In genomic region chr2:132615329-132616085, GRCh38 we compare ENCODE assay signal across 20 cellular contexts. TPM values are rescaled to one million over a fixed set of nuclear protein-coding genes. Genes with fewer than 3 reads are reported as not detected.
"Had no signal": no experiment of that assay in that cellular context is flagged by ENCODE, and none has a peak within 500 bp of the region (broad histone marks: within the 10 kb centered on the region; RNA-seq: fewer than 3 reads in every experiment).

No MANE protein-coding gene starts in this region.

- ATAC-seq: activated CD8-positive, alpha-beta T cell treated with anti-CD3 and anti-CD28 coated beads, Interleukin-2, amount 10 ng/mL, durations not matched to agents 7 days and 5 days; natural killer cell; right lobe of liver had no signal

- H3K27me3 ChIP-seq: esophagus muscularis mucosa, right lobe of liver, tibial artery had no signal

- H3K27ac Mint-ChIP-seq: activated CD4-positive, alpha-beta T cell treated with anti-CD3 and anti-CD28 coated beads, Interleukin-2, amount 10 ng/mL, durations not matched to agents 7 days and 5 days; activated CD8-positive, alpha-beta T cell treated with anti-CD3 and anti-CD28 coated beads, Interleukin-2, amount 10 ng/mL, durations not matched to agents 7 days and 5 days; activated naive CD4-positive, alpha-beta T cell treated with anti-CD3 and anti-CD28 coated beads, Interleukin-2, amount 50 U/mL, for 24 hours; natural killer cell; stimulated activated naive CD8-positive, alpha-beta T cell treated with anti-CD3 and anti-CD28 coated beads, Interleukin-15, Interleukin-2, amounts not matched to agents 100 ng/mL and 50 ng/mL, for 24 hours had no signal

- DNase-seq: activated CD4-positive, alpha-beta T cell treated with anti-CD3 and anti-CD28 coated beads, Interleukin-2, amount 10 ng/mL, durations not matched to agents 7 days and 5 days; activated CD4-positive, CD25-positive, alpha-beta regulatory T cell treated with anti-CD3 and anti-CD28 coated beads, Interleukin-2, amount 50 U/mL, for 72 hours; activated CD8-positive, alpha-beta T cell treated with anti-CD3 and anti-CD28 coated beads, Interleukin-2, amount 10 ng/mL, durations not matched to agents 7 days and 5 days; activated gamma-delta T cell treated with Interleukin-2 at 50 U/mL for 16 hours; aorta; central memory CD4-positive, alpha-beta T cell; effector memory CD4-positive, alpha-beta T cell; hippocampal formation; midbrain; natural killer cell; right lobe of liver; stimulated activated CD4-positive, alpha-beta T cell treated with anti-CD3 and anti-CD28 coated beads, Interleukin-1b, Interleukin-23, amount 100 ng/mL, for 48 hours; substantia nigra; tibial artery had no signal

- H3K9me3 Mint-ChIP-seq: activated CD4-positive, alpha-beta T cell treated with anti-CD3 and anti-CD28 coated beads, Interleukin-2, amount 10 ng/mL, durations not matched to agents 7 days and 5 days; activated naive CD4-positive, alpha-beta T cell treated with anti-CD3 and anti-CD28 coated beads, Interleukin-2, amount 50 U/mL, for 24 hours; brain; stimulated activated naive CD8-positive, alpha-beta T cell treated with anti-CD3 and anti-CD28 coated beads, Interleukin-15, Interleukin-2, amounts not matched to agents 100 ng/mL and 50 ng/mL, for 24 hours had no signal

- H3K36me3 Mint-ChIP-seq: activated naive CD4-positive, alpha-beta T cell treated with anti-CD3 and anti-CD28 coated beads, Interleukin-2, amount 50 U/mL, for 24 hours; brain; natural killer cell had no signal

- H3K4me1 Mint-ChIP-seq: activated CD4-positive, alpha-beta T cell treated with anti-CD3 and anti-CD28 coated beads, Interleukin-2, amount 10 ng/mL, durations not matched to agents 7 days and 5 days; activated naive CD4-positive, alpha-beta T cell treated with anti-CD3 and anti-CD28 coated beads, Interleukin-2, amount 50 U/mL, for 24 hours; natural killer cell had no signal

- H3K27me3 Mint-ChIP-seq: activated CD4-positive, alpha-beta T cell treated with anti-CD3 and anti-CD28 coated beads, Interleukin-2, amount 10 ng/mL, durations not matched to agents 7 days and 5 days; brain; stimulated activated naive CD8-positive, alpha-beta T cell treated with anti-CD3 and anti-CD28 coated beads, Interleukin-15, Interleukin-2, amounts not matched to agents 100 ng/mL and 50 ng/mL, for 24 hours had no signal

- H3K4me1 ChIP-seq: esophagus muscularis mucosa, tibial artery had no signal

- H3K4me3 ChIP-seq: esophagus muscularis mucosa, right lobe of liver, skin epidermis, tibial artery had no signal

- H3K36me3 ChIP-seq: esophagus muscularis mucosa, right lobe of liver, tibial artery had no signal

- H3K9me3 ChIP-seq: esophagus muscularis mucosa, right lobe of liver, tibial artery had no signal

- H3K27ac ChIP-seq: esophagus muscularis mucosa, right lobe of liver, skin epidermis, tibial artery had no signal

- H3K4me3 Mint-ChIP-seq: activated CD4-positive, alpha-beta T cell treated with anti-CD3 and anti-CD28 coated beads, Interleukin-2, amount 10 ng/mL, durations not matched to agents 7 days and 5 days; activated CD8-positive, alpha-beta T cell treated with anti-CD3 and anti-CD28 coated beads, Interleukin-2, amount 10 ng/mL, durations not matched to agents 7 days and 5 days; activated naive CD4-positive, alpha-beta T cell treated with anti-CD3 and anti-CD28 coated beads, Interleukin-2, amount 50 U/mL, for 24 hours; brain; natural killer cell; stimulated activated naive CD8-positive, alpha-beta T cell treated with anti-CD3 and anti-CD28 coated beads, Interleukin-15, Interleukin-2, amounts not matched to agents 100 ng/mL and 50 ng/mL, for 24 hours had no signal

RNA-seq across cellular contexts. Expression of gene LYPD1, which starts 54.5 kb away (rescaled TPM):
- total RNA-seq: activated CD4-positive, alpha-beta T cell treated with anti-CD3 and anti-CD28 coated beads, Interleukin-2, amount 10 ng/mL, durations not matched to agents 7 days and 5 days; activated CD8-positive, alpha-beta T cell treated with anti-CD3 and anti-CD28 coated beads, Interleukin-2, amount 10 ng/mL, durations not matched to agents 7 days and 5 days; natural killer cell; T-helper 2 cell treated with Interferon-gamma antibody and Interleukin-4, amounts not matched to agents 100 ng/mL and 5 ng/mL, for 36 hours had no signal
- polyA plus RNA-seq: aorta had no signal
